ENCODE assay signal across 31 cellular contexts in the genomic region with DNA sequence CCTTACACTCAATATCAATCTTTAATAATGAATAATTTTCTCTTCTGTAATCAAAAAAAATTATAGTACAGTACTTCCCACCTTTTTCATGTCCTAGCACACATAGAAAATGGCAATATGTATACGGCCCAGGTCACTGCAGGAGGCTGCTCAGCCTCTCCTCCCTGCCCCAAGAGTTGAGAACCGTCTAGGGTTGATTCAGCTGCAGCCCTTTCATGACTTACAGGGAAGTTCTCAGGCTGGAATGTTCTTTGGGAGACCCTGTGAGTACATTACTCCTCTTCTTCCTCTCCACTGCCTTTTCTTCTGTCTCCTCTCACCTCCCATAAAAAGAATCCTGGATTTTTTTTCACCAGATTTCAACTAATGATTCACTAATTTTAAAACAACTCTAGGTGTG.
"Had no signal": no experiment of that assay in that cellular context is flagged by ENCODE, and none has a peak within 500 bp of the region (broad histone marks: within the 10 kb centered on the region; RNA-seq: fewer than 3 reads in every experiment).

No MANE protein-coding gene starts in this region.

- DNase-seq: dorsolateral prefrontal cortex; effector CD4-positive, alpha-beta T cell; foreskin keratinocyte; heart right ventricle; hippocampal formation; immature natural killer cell; islet precursor cell; mesendoderm; midbrain; naive thymus-derived CD4-positive, alpha-beta T cell; stimulated activated CD4-positive, alpha-beta T cell treated with anti-CD3 and anti-CD28 coated beads, Interleukin-12 subunit alpha, Interleukin-12 subunit beta, amount 100 ng/mL, for 4 hours; stimulated activated CD4-positive, alpha-beta T cell treated with anti-CD3 and anti-CD28 coated beads, Interleukin-1b, Interleukin-23, amount 100 ng/mL, for 48 hours; stimulated activated CD4-positive, alpha-beta T cell treated with anti-CD3 and anti-CD28 coated beads, Interleukin-4, amount 100 ng/mL, for 1 hour; stimulated activated CD8-positive, alpha-beta memory T cell treated with anti-CD3 and anti-CD28 coated beads, Interleukin-4, amount 100 ng/mL, for 48 hours; stimulated activated naive CD4-positive, alpha-beta T cell treated with Interleukin-2 at 50 U/mL for 16 hours; stomach; thyroid gland; trophoblast cell had no signal

- ATAC-seq: esophagus mucosa; foreskin keratinocyte; gastroesophageal sphincter; heart right ventricle; left lobe of liver; naive thymus-derived CD4-positive, alpha-beta T cell; sciatic nerve had no signal

- H3K4me1 ChIP-seq: foreskin keratinocyte, gastroesophageal sphincter, heart right ventricle, neural progenitor cell, parathyroid adenoma, right atrium auricular region, stomach, thyroid gland, vagina had no signal

- H3K27me3 ChIP-seq: dorsolateral prefrontal cortex, foreskin keratinocyte, gastroesophageal sphincter, heart right ventricle, neural progenitor cell, right atrium auricular region, stomach, thyroid gland, vagina had no signal

- H3K36me3 Mint-ChIP-seq: immature natural killer cell; naive thymus-derived CD4-positive, alpha-beta T cell; neural progenitor cell had no signal

- H3K9me3 ChIP-seq: gastroesophageal sphincter, heart right ventricle, right atrium auricular region, stomach, thyroid gland, vagina had no signal

- H3K27me3 Mint-ChIP-seq: naive thymus-derived CD4-positive, alpha-beta T cell; progenitor cell of endocrine pancreas had no signal

- H2AFZ ChIP-seq: neural progenitor cell, parathyroid adenoma had no signal

- H3K9ac ChIP-seq: neural progenitor cell, parathyroid adenoma had no signal

- H3K36me3 ChIP-seq: gastroesophageal sphincter, heart right ventricle, neural progenitor cell, right atrium auricular region, stomach, thyroid gland, vagina had no signal

- H3K4me2 ChIP-seq: neural progenitor cell, smooth muscle cell had no signal

- H3K4me3 Mint-ChIP-seq: immature natural killer cell; naive thymus-derived CD4-positive, alpha-beta T cell; nephron; neural progenitor cell had no signal

- H3K27ac Mint-ChIP-seq: immature natural killer cell; naive thymus-derived CD4-positive, alpha-beta T cell; nephron; neural progenitor cell; progenitor cell of endocrine pancreas had no signal

- H3K27ac ChIP-seq: dorsolateral prefrontal cortex, epithelial cell of prostate, foreskin keratinocyte, gastroesophageal sphincter, heart right ventricle, neural progenitor cell, parathyroid adenoma, right atrium auricular region, stomach, thyroid gland, vagina had no signal

- H3K4me1 Mint-ChIP-seq: immature natural killer cell; naive thymus-derived CD4-positive, alpha-beta T cell; nephron; neural progenitor cell had no signal

- H3K4me3 ChIP-seq: dorsolateral prefrontal cortex, gastroesophageal sphincter, heart right ventricle, lung, neural progenitor cell, right atrium auricular region, smooth muscle cell, stomach, thyroid gland, vagina had no signal
